Comparison of ENCODE assay signal across 8 cellular contexts in genomic region chr6:158816803-158817202, GRCh38. TPM values are rescaled to one million over a fixed set of nuclear protein-coding genes. Genes with fewer than 3 reads are reported as not detected.
DNase-seq lines count a peak whose midpoint lies in the region; ATAC-seq and TF ChIP-seq lines count a peak whose summit lies in the region.
"Not testable (repeated sequence)": the region's sequence is repeated elsewhere in the genome, so short reads cannot be mapped to it uniquely, and the experiment has no call there.

No MANE protein-coding gene starts in this region.

- TF ChIP-seq CTCF in GM06990 (IDR thresholded peaks at IDR 0.05; ENCODE audit: insufficient read depth, low read length, poor library complexity, severe bottlenecking); OCI-LY3 (IDR thresholded peaks at IDR 0.05; ENCODE audit: low read depth, low read length); glutamatergic neuron (IDR thresholded peaks at IDR 0.05; ENCODE audit: partially characterized antibody, unreplicated experiment); mesothelial cell of epicardium (IDR thresholded peaks at IDR 0.05; ENCODE audit: unreplicated experiment); sigmoid colon (IDR thresholded peaks at IDR 0.05); uterus (IDR thresholded peaks at IDR 0.05): not testable (repeated sequence)

- peak overlapping the region; percentile 98 for H3K4me3 Mint-ChIP-seq in central memory CD8-positive, alpha-beta T cell
- peak overlapping the region; percentile 97 for H3K4me3 Mint-ChIP-seq in glutamatergic neuron (ENCODE audit: unreplicated experiment)
- H3K4me3 Mint-ChIP-seq in mesothelial cell of epicardium: peak overlapping the region; percentile 99

- peaks cover 62% of the 10 kb centered on the region for H4K20me1 ChIP-seq in OCI-LY3 (ENCODE audit: insufficient read depth, low read length)

- H3K9ac ChIP-seq in OCI-LY3 (ENCODE audit: low read length): peak overlapping the region; percentile 85

- H3K4me1 ChIP-seq in OCI-LY3 (ENCODE audit: low read length): peaks cover 42% of the 10 kb centered on the region
- peaks cover 0 to 44% (median 34%) of the 10 kb centered on the region in 4 donors for H3K4me1 ChIP-seq in sigmoid colon
- H3K4me1 ChIP-seq in uterus: not testable (repeated sequence)

- peaks cover 62% of the 10 kb centered on the region for H3K4me1 Mint-ChIP-seq in central memory CD8-positive, alpha-beta T cell
- peaks cover 45% of the 10 kb centered on the region for H3K4me1 Mint-ChIP-seq in glutamatergic neuron (ENCODE audit: low read depth, unreplicated experiment)
- peaks cover 57% of the 10 kb centered on the region for H3K4me1 Mint-ChIP-seq in mesothelial cell of epicardium

- not testable (repeated sequence) for H3K9me3 ChIP-seq in OCI-LY3 (ENCODE audit: insufficient read depth, low read length); sigmoid colon; uterus

- H3K27me3 Mint-ChIP-seq in central memory CD8-positive, alpha-beta T cell; glutamatergic neuron (ENCODE audit: unreplicated experiment); mesothelial cell of epicardium (ENCODE audit: low read depth): not testable (repeated sequence)

- H3K36me3 ChIP-seq in GM06990 (ENCODE audit: control insufficient read depth, insufficient read depth, low read length); sigmoid colon; uterus: not testable (repeated sequence)
- peaks cover 49% of the 10 kb centered on the region for H3K36me3 ChIP-seq in OCI-LY3 (replicated peaks; ENCODE audit: low read depth, low read length)

- 23 to 64% methylated on average over 7 of the region's 7 CpGs for WGBS in sigmoid colon, 2 donors

- peaks cover 64% of the 10 kb centered on the region for H3K36me3 Mint-ChIP-seq in central memory CD8-positive, alpha-beta T cell (ENCODE audit: insufficient read depth)
- not testable (repeated sequence) for H3K36me3 Mint-ChIP-seq in glutamatergic neuron (ENCODE audit: unreplicated experiment)
- peaks cover 11% of the 10 kb centered on the region for H3K36me3 Mint-ChIP-seq in mesothelial cell of epicardium

- H3K79me2 ChIP-seq in OCI-LY3 (ENCODE audit: low read length): peaks cover 67% of the 10 kb centered on the region

- intact Hi-C loops in sigmoid colon (cut with DNase I): loop anchor here (5.0 kb wide), 1 partner anchor 155 kb away; no protein-coding TSS in a partner anchor
- intact Hi-C loops in uterus (cut with DNase I; ENCODE audit: low total_unique reads): not testable (repeated sequence)

- DNase-seq in GM06990 (ENCODE audit: extremely low read depth, insufficient read length); central memory CD8-positive, alpha-beta T cell (ENCODE audit: low spot score in 2 of 2); glutamatergic neuron; mesothelial cell of epicardium (ENCODE audit: low spot score in 2 of 2, unreplicated experiment in 2 of 2); sigmoid colon; uterus: not testable (repeated sequence)
- DNase-seq in activated T-cell treated with anti-CD3 and anti-CD28 coated beads, Interleukin-2, amount 50 U/mL, for 1 hour: peak; percentile 37

- not testable (repeated sequence) for H2AFZ ChIP-seq in OCI-LY3 (ENCODE audit: low read depth, low read length)

- peak overlapping the region; percentile 95 for H3K4me2 ChIP-seq in OCI-LY3 (ENCODE audit: low read length)

- peak overlapping the region; percentile 86 for H3K4me3 ChIP-seq in GM06990 (replicated peaks; ENCODE audit: low read depth, low read length)
- H3K4me3 ChIP-seq in OCI-LY3 (ENCODE audit: low read length): peak overlapping the region; percentile 89
- peak overlapping the region in 3 of 4 donors; percentile 74 to 97 (median 88) for H3K4me3 ChIP-seq in sigmoid colon
- peak overlapping the region in 1 of 2 donors; percentile 91 for H3K4me3 ChIP-seq in uterus

- not testable (repeated sequence) for H3K9me3 Mint-ChIP-seq in central memory CD8-positive, alpha-beta T cell; mesothelial cell of epicardium
- H3K9me3 Mint-ChIP-seq in glutamatergic neuron (ENCODE audit: unreplicated experiment): peaks cover 20% of the 10 kb centered on the region

- not testable (repeated sequence) for TF ChIP-seq EP300 in sigmoid colon (IDR thresholded peaks at IDR 0.05)

- not testable (repeated sequence) for TF ChIP-seq POLR2A in sigmoid colon (IDR thresholded peaks at IDR 0.05); uterus (IDR thresholded peaks at IDR 0.05)

- H3K27ac ChIP-seq in OCI-LY3 (ENCODE audit: low read length): peak overlapping the region; percentile 88; the same call in 1 of the 2 replicates
- peak overlapping the region; percentile 95 to 99 (median 96) for H3K27ac ChIP-seq in sigmoid colon
- H3K27ac ChIP-seq in uterus: peak overlapping the region; percentile 91 to 97

- H3K27me3 ChIP-seq in GM06990 (replicated peaks; ENCODE audit: control insufficient read depth, insufficient read depth, low read length); OCI-LY3 (ENCODE audit: low read depth, low read length); sigmoid colon; uterus: not testable (repeated sequence)

- peak overlapping the region; percentile 98 for H3K27ac Mint-ChIP-seq in central memory CD8-positive, alpha-beta T cell (ENCODE audit: low read depth)
- H3K27ac Mint-ChIP-seq in glutamatergic neuron (ENCODE audit: unreplicated experiment) (peak overlapping the region; percentile 94), mesothelial cell of epicardium (peak overlapping the region; percentile 100)

- ATAC-seq in central memory CD8-positive, alpha-beta T cell (replicated peaks; ENCODE audit: extremely low read depth, poor library complexity, severe bottlenecking): not testable (repeated sequence)

RNA-seq across cellular contexts. Expression of gene EZR, which starts 2.4 kb away (rescaled TPM):
- total RNA-seq in glutamatergic neuron (ENCODE audit: unreplicated experiment): 272 TPM
- 195 to 208 TPM (median 204 TPM) in 3 replicates for total RNA-seq in mesothelial cell of epicardium
- 10 to 100 TPM; 33.5 to 46.0 (median 38.3) TPM for total RNA-seq in sigmoid colon
- 100 to 1,000 TPM; 214 to 333 (median 262) TPM for polyA plus RNA-seq in sigmoid colon
- 10 to 100 TPM; 27.4 to 94.0 (median 59.3) TPM for total RNA-seq in uterus
